Comparison of ENCODE assay signal across 1 cellular context in the genomic region with DNA sequence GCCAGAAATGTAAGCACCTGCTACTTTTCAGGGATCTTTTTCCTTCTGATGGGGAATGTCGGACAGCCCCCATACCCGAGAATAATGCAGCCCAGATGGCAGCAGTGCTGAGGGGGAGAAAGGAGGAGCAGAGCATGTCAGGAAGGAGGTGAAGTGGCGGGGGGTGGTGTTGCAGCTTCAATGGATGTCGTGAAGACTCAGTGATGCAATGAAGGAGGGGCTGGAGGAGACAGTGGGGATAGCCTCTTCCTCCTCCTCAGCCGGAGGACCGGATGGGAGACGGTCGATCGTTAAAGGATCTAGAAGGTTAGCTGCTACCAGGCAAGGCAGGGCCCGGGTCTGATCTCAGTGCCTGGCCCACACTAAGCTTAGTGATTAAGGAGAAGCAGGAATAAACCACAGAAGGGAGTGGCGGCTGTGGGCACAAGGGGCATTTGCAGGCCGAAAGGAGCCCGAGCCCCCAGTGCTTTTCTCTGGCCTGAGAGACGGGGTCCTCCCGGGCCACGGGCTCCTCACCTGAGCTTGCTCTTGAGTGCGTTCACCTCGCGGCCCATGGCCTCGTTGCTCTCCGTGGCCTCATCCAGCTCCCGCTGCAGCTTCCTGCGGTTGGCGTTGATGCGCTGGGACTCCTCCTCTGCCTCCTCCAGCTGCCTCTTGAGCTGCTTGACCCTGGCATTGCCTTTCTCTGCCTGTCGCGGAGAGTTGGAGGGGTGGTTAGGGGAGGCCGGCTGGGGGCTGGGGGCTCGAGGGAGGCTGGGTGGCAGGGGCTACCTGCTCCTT.
TF ChIP-seq lines count a peak whose summit lies in the region.

No MANE protein-coding gene starts in this region.

TF ChIP-seq in WTC11, 78 proteins besides CTCF, POLR2A, EP300 and RAD21 (continued from another document):
- no peak for TF ChIP-seq ESRRA (CRISPR knock-in tag; IDR thresholded peaks at IDR 0.05; ENCODE audit: borderline replicate concordance)
- no peak for TF ChIP-seq NFATC4 (CRISPR knock-in tag; IDR thresholded peaks at IDR 0.05)
- no peak for TF ChIP-seq ZNF416 (CRISPR knock-in tag; IDR thresholded peaks at IDR 0.05)
